1 cellular context compared by ENCODE assay signal in the genomic region with DNA sequence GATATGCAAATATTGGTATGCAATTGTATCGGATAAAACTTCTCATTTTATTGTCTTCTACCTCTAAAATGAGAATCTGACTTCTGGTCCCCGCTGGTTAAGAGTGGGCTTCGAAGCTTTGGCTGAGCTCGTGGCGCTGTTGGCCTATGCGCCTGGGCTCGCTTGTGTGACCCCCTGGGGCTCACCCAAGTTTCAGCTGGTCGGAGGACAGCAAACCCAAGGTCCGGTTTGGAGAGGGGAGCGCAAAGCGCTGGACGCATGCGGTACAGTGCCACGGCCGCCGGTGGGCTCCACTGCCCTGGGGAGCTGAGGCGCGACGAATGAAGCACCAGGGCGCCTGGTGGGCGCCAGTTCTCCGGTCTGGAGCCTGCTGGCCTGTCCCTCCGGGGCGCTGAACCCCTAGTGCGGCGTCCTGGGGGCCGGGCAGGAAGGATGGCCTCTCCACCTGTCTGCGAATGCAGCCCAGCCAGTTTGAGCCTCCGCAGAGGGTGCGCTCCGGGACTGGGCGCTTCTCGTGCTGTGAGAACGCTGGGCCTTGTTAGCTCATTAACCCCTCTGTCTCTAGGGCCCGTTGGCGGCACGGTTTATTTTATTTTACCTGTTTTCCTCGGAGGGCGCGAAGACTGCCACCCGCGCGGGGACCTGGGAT.
A peak's percentile ranks its signal among the peaks of the same experiment; 100 is the strongest.
TF ChIP-seq lines count a peak whose summit lies in the region.

No MANE protein-coding gene starts in this region.

TF ChIP-seq in IMR-90, 13 proteins besides CTCF, POLR2A, EP300 and RAD21 (continued from another document):
- TF ChIP-seq CHD1 (IDR thresholded peaks at IDR 0.05; ENCODE audit: low read depth, low read length): peak; percentile 47; the same call in 1 of the 2 replicates
TF ChIP-seq in IMR-90: peak in this region for 1.
